Comparison of ENCODE assay signal across 18 cellular contexts in the genomic region with DNA sequence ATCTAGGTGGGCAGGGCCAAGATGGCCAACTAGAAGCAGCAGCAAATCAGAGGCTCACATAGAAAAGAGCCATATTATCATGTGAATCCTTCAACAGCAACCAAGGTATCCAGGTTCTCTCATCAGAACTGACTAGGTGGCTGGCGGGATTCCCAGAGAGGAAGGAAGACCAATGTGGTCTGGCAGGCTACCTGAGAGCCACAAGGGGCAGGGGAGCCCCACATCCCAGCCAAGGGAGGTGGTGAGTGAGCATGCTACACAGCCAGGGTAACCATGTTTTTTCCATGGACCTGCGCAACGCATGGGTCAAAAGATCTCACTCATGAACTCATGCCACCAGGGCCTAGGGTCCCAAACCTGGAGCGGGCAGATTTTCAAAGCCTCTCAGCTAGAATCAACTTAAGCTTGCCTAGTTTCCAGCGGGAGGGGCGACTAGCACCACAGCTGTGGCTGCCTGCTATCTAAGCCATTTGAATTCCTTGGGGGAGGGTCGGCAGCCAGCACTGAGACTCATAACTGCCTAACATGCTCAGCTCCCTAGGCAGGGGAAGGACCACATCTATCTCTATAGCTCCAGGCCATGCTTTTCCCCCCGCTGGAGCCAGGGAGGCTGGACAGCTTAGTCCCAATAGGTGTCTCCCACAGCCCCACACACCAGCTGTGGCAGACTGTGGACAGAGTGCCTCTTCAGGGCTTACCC. TPM values are rescaled to one million over a fixed set of nuclear protein-coding genes. Genes with fewer than 3 reads are reported as not detected.
"Had no signal": no experiment of that assay in that cellular context is flagged by ENCODE, and none has a peak within 500 bp of the region (broad histone marks: within the 10 kb centered on the region; RNA-seq: fewer than 3 reads in every experiment).

No MANE protein-coding gene starts in this region.

- H3K4me1 Mint-ChIP-seq: activated naive CD8-positive, alpha-beta T cell treated with anti-CD3 and anti-CD28 coated beads, Interleukin-2, amount 10 ng/mL, durations not matched to agents 7 days and 5 days; nephron; stimulated activated naive CD8-positive, alpha-beta T cell treated with anti-CD3 and anti-CD28 coated beads, Interleukin-15, amount 100 ng/mL, for 72 hours had no signal

- H3K4me3 Mint-ChIP-seq: activated CD4-positive, alpha-beta memory T cell treated with anti-CD3 and anti-CD28 coated beads for 36 hours; activated naive CD8-positive, alpha-beta T cell treated with anti-CD3 and anti-CD28 coated beads, Interleukin-2, amount 10 ng/mL, durations not matched to agents 7 days and 5 days; immature natural killer cell; nephron; stimulated activated naive CD8-positive, alpha-beta T cell treated with anti-CD3 and anti-CD28 coated beads, Interleukin-15, amount 100 ng/mL, for 72 hours; T-helper 2 cell treated with Interferon-gamma antibody and Interleukin-4, amounts not matched to agents 5 μg/mL and 100 μg/mL, for 36 hours had no signal

- H3K27me3 Mint-ChIP-seq: activated CD4-positive, alpha-beta memory T cell treated with anti-CD3 and anti-CD28 coated beads for 36 hours; activated naive CD8-positive, alpha-beta T cell treated with anti-CD3 and anti-CD28 coated beads, Interleukin-2, amount 10 ng/mL, durations not matched to agents 7 days and 5 days; stimulated activated naive CD8-positive, alpha-beta T cell treated with anti-CD3 and anti-CD28 coated beads, Interleukin-15, amount 100 ng/mL, for 72 hours had no signal

- H3K27ac ChIP-seq: ascending aorta, hepatocyte, ovary, testis had no signal

- H3K27ac Mint-ChIP-seq: activated CD4-positive, alpha-beta memory T cell treated with anti-CD3 and anti-CD28 coated beads for 36 hours; activated naive CD8-positive, alpha-beta T cell treated with anti-CD3 and anti-CD28 coated beads, Interleukin-2, amount 10 ng/mL, durations not matched to agents 7 days and 5 days; immature natural killer cell; nephron; stimulated activated naive CD8-positive, alpha-beta T cell treated with anti-CD3 and anti-CD28 coated beads, Interleukin-15, amount 100 ng/mL, for 72 hours; T-helper 2 cell treated with Interferon-gamma antibody and Interleukin-4, amounts not matched to agents 5 μg/mL and 100 μg/mL, for 36 hours had no signal

- ATAC-seq: left lobe of liver; mucosa of descending colon; stimulated activated naive CD8-positive, alpha-beta T cell treated with anti-CD3 and anti-CD28 coated beads, Interleukin-15, amount 100 ng/mL, for 72 hours had no signal

- DNase-seq: activated CD4-positive, alpha-beta memory T cell treated with anti-CD3 and anti-CD28 coated beads for 36 hours; activated CD8-positive, alpha-beta memory T cell treated with anti-CD3 and anti-CD28 coated beads, Interleukin-2, amount 50 U/mL, for 48 hours; activated naive CD8-positive, alpha-beta T cell treated with anti-CD3 and anti-CD28 coated beads, Interleukin-2, amount 10 ng/mL, durations not matched to agents 7 days and 5 days; central memory CD4-positive, alpha-beta T cell; erythroblast; immature natural killer cell; mammary epithelial cell; mucosa of descending colon; stimulated activated CD4-positive, alpha-beta T cell treated with anti-CD3 and anti-CD28 coated beads, Interleukin-15, amount 100 ng/mL, for 24 hours; stimulated activated CD4-positive, alpha-beta T cell treated with anti-CD3 and anti-CD28 coated beads, Interleukin-4, amount 100 ng/mL, for 24 hours; stimulated activated naive CD8-positive, alpha-beta T cell treated with anti-CD3 and anti-CD28 coated beads, Interleukin-15, amount 100 ng/mL, for 72 hours; testis had no signal

- H3K27me3 ChIP-seq: ascending aorta, hepatocyte, ovary, testis had no signal

- H3K36me3 ChIP-seq: ascending aorta, ovary had no signal

- H3K9me3 ChIP-seq: ovary, testis had no signal

- H3K4me1 ChIP-seq: ascending aorta, testis had no signal

- H3K4me3 ChIP-seq: ascending aorta, hepatocyte, mucosa of descending colon, ovary, testis had no signal

RNA-seq across cellular contexts. Expression of a gene that starts 28.7 kb away (rescaled TPM):
- total RNA-seq: activated CD4-positive, alpha-beta memory T cell treated with anti-CD3 and anti-CD28 coated beads for 36 hours; activated naive CD8-positive, alpha-beta T cell treated with anti-CD3 and anti-CD28 coated beads, Interleukin-2, amount 10 ng/mL, durations not matched to agents 7 days and 5 days; left lobe of liver; mammary epithelial cell had no signal
